11 cellular contexts compared by ENCODE assay signal in the genomic region with DNA sequence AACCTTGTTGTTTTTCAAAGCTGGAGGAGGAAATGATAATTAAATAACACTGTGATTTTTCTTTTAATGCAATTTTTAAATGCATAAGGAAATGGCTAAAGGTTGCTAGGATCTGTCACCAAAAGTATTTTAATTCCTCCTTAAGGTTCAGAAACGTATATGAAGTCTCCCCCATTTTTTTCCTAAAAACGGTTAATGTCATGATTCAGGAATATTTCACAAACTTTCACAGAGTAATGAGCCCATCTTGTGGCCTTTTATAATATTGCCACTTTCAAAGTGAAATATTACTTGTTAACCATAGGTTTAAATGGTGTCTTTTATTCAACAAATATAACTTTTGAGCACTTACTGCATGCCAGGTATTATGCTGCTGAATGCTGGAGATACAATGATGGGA.
A peak's percentile ranks its signal among the peaks of the same experiment; 100 is the strongest.
DNase-seq lines count a peak whose midpoint lies in the region; ATAC-seq and TF ChIP-seq lines count a peak whose summit lies in the region.
"Had no signal": no experiment of that assay in that cellular context is flagged by ENCODE, and none has a peak within 500 bp of the region (broad histone marks: within the 10 kb centered on the region; RNA-seq: fewer than 3 reads in every experiment).

No MANE protein-coding gene starts in this region.

- H3K36me3 ChIP-seq in colonic mucosa (no peaks in the 10 kb centered on the region), mesenchymal stem cell (ENCODE audit: control insufficient read depth in 1 of 2, insufficient read depth in 2 of 2, low read depth in 1 of 2, low read length in 2 of 2) (no peaks in the 10 kb centered on the region)

- no peak overlapping the region for H2AK5ac ChIP-seq in mesenchymal stem cell (ENCODE audit: low read length, severe bottlenecking)

- H3K4me3 ChIP-seq in AG09309 (ENCODE audit: control insufficient read depth, low read depth, low read length) (no peak overlapping the region), LNCaP clone FGC (ENCODE audit: low read depth, low read length) (no peak overlapping the region), colonic mucosa (no peak overlapping the region), mesenchymal stem cell (ENCODE audit: insufficient read depth in 1 of 2, low read depth in 1 of 2, low read length in 2 of 2) (no peak overlapping the region)

- no peak overlapping the region for H2BK120ac ChIP-seq in mesenchymal stem cell (ENCODE audit: low read depth, low read length)

- no peak overlapping the region for H2BK12ac ChIP-seq in mesenchymal stem cell (ENCODE audit: low read length in 2 of 2)

- intact Hi-C loops in colonic mucosa (cut with DNase I), result loop anchor here (10.0 kb wide), 1 partner anchor 100 kb away; no protein-coding TSS in a partner anchor

- H3K4me2 ChIP-seq in mesenchymal stem cell (ENCODE audit: low read length, poor library complexity, severe bottlenecking), result no peak overlapping the region

- H3K9ac ChIP-seq in colonic mucosa (ENCODE audit: low read depth in 2 of 2, low read length in 2 of 2), result no peak overlapping the region
- H3K9ac ChIP-seq in mesenchymal stem cell (ENCODE audit: low read length), result no peak overlapping the region

- no peak overlapping the region for H3K18ac ChIP-seq in mesenchymal stem cell (ENCODE audit: low read depth in 1 of 2, low read length in 2 of 2)

- no peak for DNase-seq in AG09309 (ENCODE audit: low read depth)
- DNase-seq in LNCaP clone FGC (ENCODE audit: low read depth), result no peak
- no peak for DNase-seq in colonic mucosa
- DNase-seq in mesenchymal stem cell, result no peak
- no peak for DNase-seq in T1000 (lab: John Stamatoyannopoulos, UW)
- DNase-seq: effector CD4-positive, alpha-beta T cell; KG1 had no signal

- H3K27me3 ChIP-seq in colonic mucosa, result no peaks in the 10 kb centered on the region
- no peaks in the 10 kb centered on the region for H3K27me3 ChIP-seq in mesenchymal stem cell (ENCODE audit: control insufficient read depth in 1 of 2, insufficient read depth in 1 of 2, low read length in 2 of 2)

- no peaks in the 10 kb centered on the region for H3K4me1 ChIP-seq in colonic mucosa
- peaks cover 3% of the 10 kb centered on the region for H3K4me1 ChIP-seq in mesenchymal stem cell (ENCODE audit: control insufficient read depth, insufficient read depth, low read depth, low read length)

- 55% methylated on average over 2 of the region's 2 CpGs for WGBS in mesenchymal stem cell

- H3K23ac ChIP-seq in mesenchymal stem cell (ENCODE audit: low read length in 2 of 2), result no peak overlapping the region

- TF ChIP-seq CTCF in AG09309 (IDR thresholded peaks at IDR 0.05; ENCODE audit: control insufficient read depth, insufficient read depth, low read depth, low read length, missing control alignments) (peak; percentile 33), LNCaP clone FGC (IDR thresholded peaks at IDR 0.05; ENCODE audit: control insufficient read depth, extremely low read depth, insufficient read depth) (peak; percentile 32), colonic mucosa (IDR thresholded peaks at IDR 0.05) (no peak)

- no peak overlapping the region for H2BK15ac ChIP-seq in mesenchymal stem cell (ENCODE audit: low read depth, poor library complexity, severe bottlenecking)

- no peak overlapping the region for H2BK5ac ChIP-seq in mesenchymal stem cell (ENCODE audit: low read depth, low read length, poor library complexity, severe bottlenecking)

- H3K14ac ChIP-seq in mesenchymal stem cell (ENCODE audit: low read length in 2 of 2), result no peak overlapping the region

- ATAC-seq in HG02623 (IDR thresholded peaks at IDR 0.05; ENCODE audit: unreplicated experiment), result no peak
- ATAC-seq in HG03432 (IDR thresholded peaks at IDR 0.05; ENCODE audit: unreplicated experiment), result no peak
- ATAC-seq in HG03520 (IDR thresholded peaks at IDR 0.05; ENCODE audit: unreplicated experiment), result no peak
- ATAC-seq: activated T-helper 17 cell treated with anti-CD3 and anti-CD28 coated beads, Interleukin-2, amount 50 U/mL, for 72 hours had no signal

- H2AFZ ChIP-seq in mesenchymal stem cell (ENCODE audit: low read depth, low read length), result no peak overlapping the region

- no peaks in the 10 kb centered on the region for H3K9me3 ChIP-seq in colonic mucosa
- no peaks in the 10 kb centered on the region for H3K9me3 ChIP-seq in mesenchymal stem cell (ENCODE audit: control insufficient read depth, low read length)

- H4K91ac ChIP-seq in mesenchymal stem cell (ENCODE audit: low read length), result no peak overlapping the region

- H3K79me1 ChIP-seq in mesenchymal stem cell (replicated peaks; ENCODE audit: low read length, poor library complexity, severe bottlenecking), result no peaks in the 10 kb centered on the region

- H3K27ac ChIP-seq in colonic mucosa (peak overlapping the region; percentile 72), mesenchymal stem cell (ENCODE audit: low read length, poor library complexity, severe bottlenecking) (peak overlapping the region; percentile 8)

- no peak overlapping the region for H3K4ac ChIP-seq in mesenchymal stem cell (ENCODE audit: low read depth in 1 of 2, low read length in 2 of 2)

- H4K8ac ChIP-seq in mesenchymal stem cell (ENCODE audit: low read length), result no peak overlapping the region
